ENCODE assay signal across 35 cellular contexts in the genomic region with DNA sequence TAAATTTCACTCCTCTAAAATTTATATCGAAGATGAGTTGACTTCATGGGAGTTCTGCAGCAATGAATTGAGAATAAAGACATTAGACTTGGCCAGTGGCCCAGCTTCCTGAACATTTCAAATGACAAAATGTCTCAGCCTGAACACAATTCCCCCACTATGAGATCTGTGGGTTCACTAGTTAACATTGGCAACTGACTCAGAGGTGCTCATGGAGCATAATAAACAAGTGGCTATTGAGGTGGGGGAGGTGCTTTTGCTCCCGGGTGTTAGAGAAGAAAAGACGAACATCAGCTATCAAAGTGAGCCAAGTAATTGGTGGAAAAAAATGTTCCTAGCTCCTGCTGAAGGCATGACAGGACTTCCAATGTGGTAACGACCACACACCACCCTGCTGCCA. TPM values are rescaled to one million over a fixed set of nuclear protein-coding genes. Genes with fewer than 3 reads are reported as not detected.
A peak's percentile ranks its signal among the peaks of the same experiment; 100 is the strongest.
DNase-seq lines count a peak whose midpoint lies in the region; ATAC-seq, FAIRE-seq and TF ChIP-seq lines count a peak whose summit lies in the region.
"Had no signal": no experiment of that assay in that cellular context is flagged by ENCODE, and none has a peak within 500 bp of the region (broad histone marks: within the 10 kb centered on the region; RNA-seq: fewer than 3 reads in every experiment).

No MANE protein-coding gene starts in this region.

- H3F3A ChIP-seq in GM23338 (replicated peaks; ENCODE audit: low read depth) (no peaks in the 10 kb centered on the region), MM.1S (ENCODE audit: insufficient read depth, low read length) (no peaks in the 10 kb centered on the region)

- H3K36me3 Mint-ChIP-seq in GM23338 (ENCODE audit: low read depth) (peaks cover 3% of the 10 kb centered on the region; the same call in 1 of the 3 replicates), astrocyte (ENCODE audit: low read depth, unreplicated experiment) (peaks cover 1% of the 10 kb centered on the region)
- H3K36me3 Mint-ChIP-seq: activated CD4-positive, alpha-beta memory T cell treated with anti-CD3 and anti-CD28 coated beads for 36 hours; mesothelial cell of epicardium had no signal

- no peak overlapping the region for H3K9ac ChIP-seq in astrocyte (ENCODE audit: low read length)
- H3K9ac ChIP-seq in parathyroid adenoma, result no peak overlapping the region
- no peak overlapping the region for H3K9ac ChIP-seq in MM.1S (ENCODE audit: low read length)
- H3K9ac ChIP-seq: SK-N-SH had no signal

- H3K4me1 ChIP-seq in GM23338 (ENCODE audit: insufficient read depth) (no peaks in the 10 kb centered on the region), astrocyte (ENCODE audit: insufficient read depth, low read length) (no peaks in the 10 kb centered on the region), parathyroid adenoma (peaks cover 17% of the 10 kb centered on the region), OCI-LY7 (ENCODE audit: insufficient read depth, low read length, poor library complexity, severe bottlenecking) (no peaks in the 10 kb centered on the region), MM.1S (ENCODE audit: low read length) (no peaks in the 10 kb centered on the region)
- H3K4me1 ChIP-seq: gastroesophageal sphincter, right atrium auricular region had no signal

- no peak overlapping the region for H3K4me3 Mint-ChIP-seq in GM23338
- no peak overlapping the region for H3K4me3 Mint-ChIP-seq in astrocyte (ENCODE audit: unreplicated experiment)
- H3K4me3 Mint-ChIP-seq: activated CD4-positive, alpha-beta memory T cell treated with anti-CD3 and anti-CD28 coated beads for 36 hours; HFFc6; mesothelial cell of epicardium; naive thymus-derived CD4-positive, alpha-beta T cell; T-helper 1 cell treated with Interleukin-12 subunit alpha and Interleukin-12 subunit beta and Interleukin-4 antibody, amounts not matched to agents 30 μg/mL and 1 μg/mL, for 36 hours had no signal

- H2AFZ ChIP-seq in GM23338 (peak overlapping the region; percentile 33; the same call in 1 of the 2 replicates), astrocyte (ENCODE audit: low read depth, low read length) (peak overlapping the region; percentile 32), parathyroid adenoma (no peak overlapping the region), OCI-LY7 (ENCODE audit: low read length) (no peak overlapping the region), MM.1S (ENCODE audit: low read length) (no peak overlapping the region)

- H3K4me1 Mint-ChIP-seq in GM23338, result peaks cover 16% of the 10 kb centered on the region
- H3K4me1 Mint-ChIP-seq in astrocyte (ENCODE audit: low read depth, unreplicated experiment), result no peaks in the 10 kb centered on the region
- H3K4me1 Mint-ChIP-seq: naive thymus-derived CD4-positive, alpha-beta T cell had no signal

- H3K27me3 ChIP-seq in GM23338 (ENCODE audit: insufficient read depth) (no peaks in the 10 kb centered on the region), astrocyte (ENCODE audit: insufficient read depth, low read length) (no peaks in the 10 kb centered on the region), parathyroid adenoma (ENCODE audit: control insufficient read depth, insufficient read depth, low read length) (no peaks in the 10 kb centered on the region), MM.1S (replicated peaks; ENCODE audit: insufficient read depth, low read length) (no peaks in the 10 kb centered on the region)
- H3K27me3 ChIP-seq: gastroesophageal sphincter, ovary, right atrium auricular region had no signal

- H3K27me3 Mint-ChIP-seq in GM23338 (ENCODE audit: insufficient read depth, low read depth, poor library complexity), result peaks cover 7% of the 10 kb centered on the region
- no peaks in the 10 kb centered on the region for H3K27me3 Mint-ChIP-seq in astrocyte (ENCODE audit: low read depth, unreplicated experiment)
- H3K27me3 Mint-ChIP-seq: activated CD4-positive, alpha-beta memory T cell treated with anti-CD3 and anti-CD28 coated beads for 36 hours had no signal

- no peak for FAIRE-seq in astrocyte (lab: Jason Lieb, UNC)
- FAIRE-seq: GM18507, TTC549 had no signal

- no peak overlapping the region for H3K27ac Mint-ChIP-seq in GM23338
- no peak overlapping the region for H3K27ac Mint-ChIP-seq in astrocyte (ENCODE audit: unreplicated experiment)
- H3K27ac Mint-ChIP-seq: activated CD4-positive, alpha-beta memory T cell treated with anti-CD3 and anti-CD28 coated beads for 36 hours; activated naive CD4-positive, alpha-beta T cell treated with anti-CD3 and anti-CD28 coated beads, Interleukin-2, amount 50 U/mL, for 72 hours; activated T-helper 2 cell treated with anti-CD3 and anti-CD28 coated beads, Interferon-gamma antibody, Interleukin-2, Interleukin-4, amounts not matched to agents 10 μg/mL and 5 μg/mL and 100 μg/mL, durations not matched to agents 14 hours and 24 hours and 36 hours; HFFc6; mesothelial cell of epicardium; naive thymus-derived CD4-positive, alpha-beta T cell; T-helper 1 cell treated with Interleukin-12 subunit alpha and Interleukin-12 subunit beta and Interleukin-4 antibody, amounts not matched to agents 30 μg/mL and 1 μg/mL, for 36 hours had no signal

- peaks cover 9% of the 10 kb centered on the region for H3K9me3 Mint-ChIP-seq in GM23338
- no peaks in the 10 kb centered on the region for H3K9me3 Mint-ChIP-seq in astrocyte (ENCODE audit: unreplicated experiment)

- BruUV-seq in OCI-LY7 (replicated peaks; lab: Mats Ljungman, UMichigan), result no TSS peak

- no peak for ATAC-seq in GM23338
- no peak for ATAC-seq in GM21786 (IDR thresholded peaks at IDR 0.05; ENCODE audit: unreplicated experiment)
- ATAC-seq: activated naive CD4-positive, alpha-beta T cell treated with anti-CD3 and anti-CD28 coated beads, Interleukin-2, amount 50 U/mL, for 72 hours; gastroesophageal sphincter; left ventricle myocardium superior; naive thymus-derived CD4-positive, alpha-beta T cell had no signal

- no peaks in the 10 kb centered on the region for H3K9me3 ChIP-seq in astrocyte (ENCODE audit: insufficient read depth, low read depth, low read length)
- no peaks in the 10 kb centered on the region for H3K9me3 ChIP-seq in parathyroid adenoma (ENCODE audit: control insufficient read depth, low read length)
- H3K9me3 ChIP-seq in OCI-LY7 (ENCODE audit: low read length), result no peaks in the 10 kb centered on the region
- H3K9me3 ChIP-seq in MM.1S (replicated peaks; ENCODE audit: insufficient read depth, low read length), result no peaks in the 10 kb centered on the region
- H3K9me3 ChIP-seq: gastroesophageal sphincter, ovary, SK-N-SH had no signal

- intact Hi-C loops in OCI-LY7 (cut with micrococcal nuclease; ENCODE audit: unreplicated experiment), result no loop called here

- POLR2A ChIA-PET in OCI-LY7 (lab: Charles Lee), result no interaction called here

- H3K79me2 ChIP-seq in GM23338 (replicated peaks; ENCODE audit: insufficient read depth) (no peaks in the 10 kb centered on the region), astrocyte (ENCODE audit: insufficient read depth, low read length) (no peaks in the 10 kb centered on the region), parathyroid adenoma (peaks cover 28% of the 10 kb centered on the region), OCI-LY7 (ENCODE audit: insufficient read depth, low read depth, low read length) (no peaks in the 10 kb centered on the region), MM.1S (ENCODE audit: low read length) (no peaks in the 10 kb centered on the region)

- H4K20me1 ChIP-seq in GM23338 (replicated peaks; ENCODE audit: insufficient read depth), result no peaks in the 10 kb centered on the region
- H4K20me1 ChIP-seq in astrocyte (ENCODE audit: insufficient read depth, low read length), result no peaks in the 10 kb centered on the region
- H4K20me1 ChIP-seq in OCI-LY7 (ENCODE audit: insufficient read depth, low read length), result no peaks in the 10 kb centered on the region
- H4K20me1 ChIP-seq in MM.1S (ENCODE audit: insufficient read depth, low read length), result no peaks in the 10 kb centered on the region

- no peak overlapping the region for H3K4me3 ChIP-seq in GM23338
- no peak overlapping the region for H3K4me3 ChIP-seq in astrocyte (ENCODE audit: insufficient read depth, low read depth, low read length)
- no peak overlapping the region for H3K4me3 ChIP-seq in parathyroid adenoma (ENCODE audit: low read depth, low read length)
- no peak overlapping the region for H3K4me3 ChIP-seq in OCI-LY7 (ENCODE audit: low read depth, low read length, poor library complexity, severe bottlenecking)
- no peak overlapping the region for H3K4me3 ChIP-seq in MM.1S (ENCODE audit: low read length)
- H3K4me3 ChIP-seq: gastroesophageal sphincter, ovary, right atrium auricular region had no signal

- no peaks in the 10 kb centered on the region for H3K36me3 ChIP-seq in GM23338 (ENCODE audit: insufficient read depth)
- no peaks in the 10 kb centered on the region for H3K36me3 ChIP-seq in astrocyte (ENCODE audit: insufficient read depth, low read length)
- peaks cover 3% of the 10 kb centered on the region for H3K36me3 ChIP-seq in parathyroid adenoma (ENCODE audit: control insufficient read depth, insufficient read depth, low read length)
- no peaks in the 10 kb centered on the region for H3K36me3 ChIP-seq in OCI-LY7 (ENCODE audit: insufficient read depth, low read length)
- no peaks in the 10 kb centered on the region for H3K36me3 ChIP-seq in MM.1S (replicated peaks; ENCODE audit: insufficient read depth, low read length)
- H3K36me3 ChIP-seq: gastroesophageal sphincter, ovary, right atrium auricular region had no signal

- H3K9me2 ChIP-seq in GM23338 (ENCODE audit: insufficient read depth) (no peaks in the 10 kb centered on the region), OCI-LY7 (ENCODE audit: insufficient read depth, low read length) (no peaks in the 10 kb centered on the region), MM.1S (replicated peaks; ENCODE audit: insufficient read depth, low read length) (no peaks in the 10 kb centered on the region)
- H3K9me2 ChIP-seq: SK-N-SH had no signal

- no peak for TF ChIP-seq CTCF in GM23338 (conservative IDR thresholded peaks at IDR 0.05; ENCODE audit: low read depth in 2 of 2)
- TF ChIP-seq CTCF in astrocyte (IDR thresholded peaks at IDR 0.05; ENCODE audit: insufficient read depth, low read depth, low read length), result no peak
- TF ChIP-seq CTCF in parathyroid adenoma (IDR thresholded peaks at IDR 0.05), result no peak
- no peak for TF ChIP-seq CTCF in OCI-LY7 (conservative IDR thresholded peaks at IDR 0.05; ENCODE audit: low read length)
- no peak for TF ChIP-seq CTCF in MM.1S (IDR thresholded peaks at IDR 0.05; ENCODE audit: low read length)

- CTCF ChIA-PET in OCI-LY7 (lab: Charles Lee; ENCODE audit: unreplicated experiment), result no interaction called here

- DNase-seq in GM23338 (ENCODE audit: low spot score), result no peak
- DNase-seq in astrocyte (ENCODE audit: low read depth), result no peak
- peak in 30 of 51 donors; percentile 7 to 75 (median 43) for DNase-seq in hypothalamus (lab: John Stamatoyannopoulos, UW)
- DNase-seq in activated CD8-positive, alpha-beta memory T cell treated with anti-CD3 and anti-CD28 coated beads, Interleukin-2, amount 50 U/mL, for 4 hours, result no peak
- DNase-seq in OCI-LY7 (ENCODE audit: low spot score), result no peak
- DNase-seq in MM.1S, result no peak
- DNase-seq: activated CD4-positive, alpha-beta memory T cell treated with anti-CD3 and anti-CD28 coated beads for 36 hours; activated CD4-positive, CD25-positive, alpha-beta regulatory T cell treated with anti-CD3 and anti-CD28 coated beads, Interleukin-2, amount 50 U/mL, for 72 hours; activated CD8-positive, alpha-beta memory T cell treated with anti-CD3 and anti-CD28 coated beads, Interleukin-2, amount 50 U/mL, for 48 hours; aorta; Calu3; cerebellar nuclear complex; DMS79 treated with DMSO at 0.1 percent for 48 hours; HFFc6; IMR-90; islet precursor cell; left ventricle myocardium superior; naive thymus-derived CD4-positive, alpha-beta T cell; NCI-H1092; NCI-H2081; NCI-H748 treated with DMSO at 0.1 percent for 48 hours; ovary; SK-N-SH; stimulated activated CD4-positive, alpha-beta T cell treated with anti-CD3 and anti-CD28 coated beads, Interleukin-2, amount 100 ng/mL, for 24 hours had no signal

- H3K27ac ChIP-seq in GM23338 (ENCODE audit: low read depth) (no peak overlapping the region), astrocyte (ENCODE audit: low read depth, low read length) (no peak overlapping the region), parathyroid adenoma (no peak overlapping the region), OCI-LY7 (ENCODE audit: low read depth, low read length, poor library complexity, severe bottlenecking) (no peak overlapping the region), MM.1S (ENCODE audit: low read length) (no peak overlapping the region)
- H3K27ac ChIP-seq: C4-2B, gastroesophageal sphincter, ovary, right atrium auricular region had no signal

- no peak overlapping the region for H3K4me2 ChIP-seq in GM23338
- H3K4me2 ChIP-seq in astrocyte (ENCODE audit: low read length), result peak overlapping the region; percentile 3
- peak overlapping the region; percentile 31 for H3K4me2 ChIP-seq in parathyroid adenoma (ENCODE audit: low read length)
- H3K4me2 ChIP-seq in OCI-LY7 (ENCODE audit: low read length), result no peak overlapping the region
- H3K4me2 ChIP-seq in MM.1S (ENCODE audit: low read depth, low read length), result no peak overlapping the region
- H3K4me2 ChIP-seq: SK-N-SH had no signal

RNA-seq across cellular contexts. Expression of a gene that starts 6.3 kb away (rescaled TPM):
- not detected in 2 replicates for total RNA-seq in GM23338 (2014; rRNA removed; shearing (Covaris generic))
- polyA plus RNA-seq in GM23338 (2016; fragmentation: Nextera tagmentation; extraction: Ambion mirVana), result not detected in 2 replicates
- total RNA-seq in astrocyte (0.34 and 0.70 TPM in 2 replicates), OCI-LY7 (2022) (0.70 and 2.5 TPM in 2 replicates)
- total RNA-seq in OCI-LY7 (2014; rRNA removed; shearing (Covaris generic)), result 0.44 and 0.51 TPM in 2 replicates
- total RNA-seq: HFFc6, right atrium auricular region had no signal
- polyA plus RNA-seq: aorta, IMR-90 had no signal

RNA-seq across cellular contexts. Expression of a gene that starts 44.6 kb away (rescaled TPM):
- 78.8 and 89.9 TPM in 2 replicates for total RNA-seq in GM23338 (2014; rRNA removed; shearing (Covaris generic))
- polyA plus RNA-seq in GM23338 (2016; fragmentation: Nextera tagmentation; extraction: Ambion mirVana), result 21.1 and 24.9 TPM in 2 replicates
- total RNA-seq in astrocyte (60.3 and 61.8 TPM in 2 replicates), OCI-LY7 (2022) (57.3 and 60.1 TPM in 2 replicates)
- 43.2 and 50.5 TPM in 2 replicates for total RNA-seq in OCI-LY7 (2014; rRNA removed; shearing (Covaris generic))

Comparison
In these comparisons a context has a peak if more than half of its experiments do, and no peak if none do; other contexts are left out.
1. DNase-seq: peak in hypothalamus (30 of 51); none in GM23338 (single experiment), astrocyte (single experiment), activated CD8-positive, alpha-beta memory T cell treated with anti-CD3 and anti-CD28 coated beads, Interleukin-2, amount 50 U/mL, for 4 hours (single experiment), OCI-LY7 (single experiment) and MM.1S (single experiment).
2. H2AFZ ChIP-seq: peak in GM23338 (single experiment) and astrocyte (single experiment); none in parathyroid adenoma (single experiment), OCI-LY7 (single experiment) and MM.1S (single experiment).
3. H3K4me2 ChIP-seq: peak in astrocyte (single experiment) and parathyroid adenoma (single experiment); none in GM23338 (single experiment), OCI-LY7 (single experiment) and MM.1S (single experiment).